Comparison of ENCODE assay signal across 20 cellular contexts in genomic region chr4:174320501-174321199, GRCh38.
"Had no signal": no experiment of that assay in that cellular context is flagged by ENCODE, and none has a peak within 500 bp of the region (broad histone marks: within the 10 kb centered on the region; RNA-seq: fewer than 3 reads in every experiment).

No MANE protein-coding gene starts in this region.

- H3K9me3 ChIP-seq: gastroesophageal sphincter, heart left ventricle, ovary, psoas muscle, transverse colon had no signal

- H3K27me3 ChIP-seq: cardiac muscle cell, gastroesophageal sphincter, heart left ventricle, ovary, transverse colon had no signal

- DNase-seq: activated CD4-positive, alpha-beta memory T cell treated with anti-CD3 and anti-CD28 coated beads, Interleukin-2, amount 10 ng/mL, durations not matched to agents 7 days and 5 days; activated CD4-positive, alpha-beta T cell treated with anti-CD3 and anti-CD28 coated beads for 36 hours; activated CD8-positive, alpha-beta memory T cell treated with anti-CD3 and anti-CD28 coated beads, Interleukin-2, amount 10 ng/mL, durations not matched to agents 7 days and 5 days; activated naive CD4-positive, alpha-beta T cell treated with Interleukin-2 at 50 U/mL for 16 hours; activated naive CD8-positive, alpha-beta T cell treated with anti-CD3 and anti-CD28 coated beads, Interleukin-2, amount 10 ng/mL, durations not matched to agents 7 days and 5 days; amygdala; endodermal cell; heart left ventricle; kidney glomerular epithelial cell; left ventricle myocardium superior; naive thymus-derived CD4-positive, alpha-beta T cell; ovary; psoas muscle; right cardiac atrium; stimulated activated naive CD8-positive, alpha-beta T cell treated with anti-CD3 and anti-CD28 coated beads, Interleukin-15, Interleukin-2, amounts not matched to agents 100 U/mL and 50 U/mL, for 24 hours; SW 1271; T-helper 2 cell; transverse colon had no signal

- H3K27ac ChIP-seq: cardiac muscle cell, gastroesophageal sphincter, heart left ventricle, ovary, psoas muscle, transverse colon had no signal

- ATAC-seq: activated CD4-positive, alpha-beta T cell treated with anti-CD3 and anti-CD28 coated beads for 36 hours; activated CD8-positive, alpha-beta memory T cell treated with anti-CD3 and anti-CD28 coated beads, Interleukin-2, amount 10 ng/mL, durations not matched to agents 7 days and 5 days; gastroesophageal sphincter; heart left ventricle; left ventricle myocardium superior; naive thymus-derived CD4-positive, alpha-beta T cell; psoas muscle; right cardiac atrium; stimulated activated naive CD8-positive, alpha-beta T cell treated with anti-CD3 and anti-CD28 coated beads, Interleukin-15, Interleukin-2, amounts not matched to agents 100 U/mL and 50 U/mL, for 24 hours had no signal

- H3K4me3 ChIP-seq: cardiac muscle cell, gastroesophageal sphincter, heart left ventricle, ovary, psoas muscle, transverse colon had no signal

- H3K36me3 ChIP-seq: ovary had no signal

- H3K4me1 ChIP-seq: gastroesophageal sphincter, heart left ventricle, psoas muscle had no signal
